9 cellular contexts compared by ENCODE assay signal in genomic region chr9:90827181-90827866, GRCh38. TPM values are rescaled to one million over a fixed set of nuclear protein-coding genes. Genes with fewer than 3 reads are reported as not detected.
A peak's percentile ranks its signal among the peaks of the same experiment; 100 is the strongest.
DNase-seq lines count a peak whose midpoint lies in the region; ATAC-seq and TF ChIP-seq lines count a peak whose summit lies in the region.
"Had no signal": no experiment of that assay in that cellular context is flagged by ENCODE, and none has a peak within 500 bp of the region (broad histone marks: within the 10 kb centered on the region; RNA-seq: fewer than 3 reads in every experiment).

No MANE protein-coding gene starts in this region.

- DNase-seq in stimulated activated naive CD8-positive, alpha-beta T cell treated with anti-CD3 and anti-CD28 coated beads, Interleukin-15, Interleukin-2, amounts not matched to agents 100 U/mL and 50 U/mL, for 24 hours, result no peak
- no peak for DNase-seq in DMS53 (lab: John Stamatoyannopoulos, UW)
- DNase-seq in DMS79 treated with DMSO at 0.1 percent for 48 hours (lab: John Stamatoyannopoulos, UW), result no peak
- no peak for DNase-seq in mucosa of gallbladder (ENCODE audit: low spot score)
- DNase-seq in hippocampal formation (lab: John Stamatoyannopoulos, UW), result no peak

- no peaks in the 10 kb centered on the region for H3K27me3 ChIP-seq in SU-DHL-6 (ENCODE audit: low read length)

- no peaks in the 10 kb centered on the region for H3K9me3 ChIP-seq in SU-DHL-6 (ENCODE audit: insufficient read depth, low read length)

- H3K4me2 ChIP-seq in SU-DHL-6 (ENCODE audit: low read depth, low read length, poor library complexity, severe bottlenecking), result peak overlapping the region; percentile 91
- H3K4me2 ChIP-seq: KMS-11 had no signal

- H2AFZ ChIP-seq in SU-DHL-6 (ENCODE audit: low read depth, low read length, severe bottlenecking), result no peak overlapping the region

- ATAC-seq in stimulated activated naive CD8-positive, alpha-beta T cell treated with anti-CD3 and anti-CD28 coated beads, Interleukin-15, Interleukin-2, amounts not matched to agents 100 U/mL and 50 U/mL, for 24 hours, result no peak
- peak; percentile 41 for ATAC-seq in HG03097 (IDR thresholded peaks at IDR 0.05; ENCODE audit: low FRiP score, unreplicated experiment)

- peak overlapping the region; percentile 63 for H3K4me3 ChIP-seq in SU-DHL-6 (ENCODE audit: insufficient read depth, low read length, poor library complexity, severe bottlenecking)

- H3K27ac ChIP-seq in SU-DHL-6 (ENCODE audit: low read depth, low read length), result peak overlapping the region; percentile 85
- H3K27ac ChIP-seq: KMS-11 had no signal

- no peak for TF ChIP-seq CTCF in SU-DHL-6 (IDR thresholded peaks at IDR 0.05; ENCODE audit: insufficient read depth, low read length, poor library complexity, severe bottlenecking)

- peaks cover 16% of the 10 kb centered on the region; the same call in 1 of the 2 replicates for H3K36me3 ChIP-seq in SU-DHL-6 (ENCODE audit: low read length)

- peaks cover 30% of the 10 kb centered on the region for H3K4me1 Mint-ChIP-seq in stimulated activated naive CD8-positive, alpha-beta T cell treated with anti-CD3 and anti-CD28 coated beads, Interleukin-15, Interleukin-2, amounts not matched to agents 100 ng/mL and 50 ng/mL, for 24 hours (ENCODE audit: low read depth)

- H3K9me3 Mint-ChIP-seq in stimulated activated naive CD8-positive, alpha-beta T cell treated with anti-CD3 and anti-CD28 coated beads, Interleukin-15, Interleukin-2, amounts not matched to agents 100 ng/mL and 50 ng/mL, for 24 hours, result no peaks in the 10 kb centered on the region

- no peaks in the 10 kb centered on the region for H3K9me2 ChIP-seq in SU-DHL-6 (replicated peaks; ENCODE audit: insufficient read depth, low read length)

- H3K79me2 ChIP-seq in SU-DHL-6 (ENCODE audit: insufficient read depth, low read length), result peaks cover 41% of the 10 kb centered on the region

- no peaks in the 10 kb centered on the region for H3K27me3 Mint-ChIP-seq in stimulated activated naive CD8-positive, alpha-beta T cell treated with anti-CD3 and anti-CD28 coated beads, Interleukin-15, Interleukin-2, amounts not matched to agents 100 ng/mL and 50 ng/mL, for 24 hours

- H3K27ac Mint-ChIP-seq in stimulated activated naive CD8-positive, alpha-beta T cell treated with anti-CD3 and anti-CD28 coated beads, Interleukin-15, Interleukin-2, amounts not matched to agents 100 ng/mL and 50 ng/mL, for 24 hours, result no peak overlapping the region

- peak overlapping the region; percentile 62 for H3K9ac ChIP-seq in SU-DHL-6 (ENCODE audit: low read length)
- H3K9ac ChIP-seq: KMS-11 had no signal

- peaks cover 30% of the 10 kb centered on the region for H3F3A ChIP-seq in SU-DHL-6 (ENCODE audit: insufficient read depth)

- H3K36me3 Mint-ChIP-seq in stimulated activated naive CD8-positive, alpha-beta T cell treated with anti-CD3 and anti-CD28 coated beads, Interleukin-15, Interleukin-2, amounts not matched to agents 100 ng/mL and 50 ng/mL, for 24 hours (ENCODE audit: low read depth), result no peaks in the 10 kb centered on the region

- no peaks in the 10 kb centered on the region for H4K20me1 ChIP-seq in SU-DHL-6 (ENCODE audit: low read depth, low read length)

- peak overlapping the region; percentile 27 for H3K4me3 Mint-ChIP-seq in stimulated activated naive CD8-positive, alpha-beta T cell treated with anti-CD3 and anti-CD28 coated beads, Interleukin-15, Interleukin-2, amounts not matched to agents 100 ng/mL and 50 ng/mL, for 24 hours

RNA-seq across cellular contexts. Expression of gene SYK, which starts 25.7 kb away (rescaled TPM):
- 42.9 TPM for total RNA-seq in mucosa of gallbladder
